In the genomic region with DNA sequence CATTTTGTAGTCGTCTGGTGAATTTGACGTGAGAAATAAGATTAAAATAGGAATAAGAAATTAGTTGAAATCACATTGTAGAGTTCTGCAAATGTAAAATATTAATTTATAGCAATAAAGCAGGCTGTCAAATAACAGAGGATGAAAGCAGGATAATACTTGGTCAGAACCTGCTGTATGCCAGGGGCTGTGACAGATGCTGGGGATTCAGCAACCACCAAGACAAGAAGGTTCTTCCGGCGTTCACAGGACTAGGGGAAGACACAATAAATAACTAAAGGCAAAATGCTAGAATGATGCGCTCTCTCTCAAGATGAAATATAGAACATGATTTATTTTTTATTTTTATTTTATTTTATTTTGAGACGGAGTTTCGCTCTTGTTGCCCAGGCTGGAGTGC, we compare ENCODE assay signal across 8 cellular contexts. TPM values are rescaled to one million over a fixed set of nuclear protein-coding genes. Genes with fewer than 3 reads are reported as not detected.
A peak's percentile ranks its signal among the peaks of the same experiment; 100 is the strongest.
DNase-seq lines count a peak whose midpoint lies in the region; ATAC-seq, FAIRE-seq and TF ChIP-seq lines count a peak whose summit lies in the region.

No MANE protein-coding gene starts in this region.

- H2AFZ ChIP-seq in mesenchymal stem cell (ENCODE audit: low read depth, low read length), result no peak overlapping the region

- H2BK5ac ChIP-seq in mesenchymal stem cell (ENCODE audit: low read depth, low read length, poor library complexity, severe bottlenecking), result no peak overlapping the region

- H3K23ac ChIP-seq in mesenchymal stem cell (ENCODE audit: low read length in 2 of 2), result no peak overlapping the region

- H2BK120ac ChIP-seq in mesenchymal stem cell (ENCODE audit: low read depth, low read length), result no peak overlapping the region

- H2BK15ac ChIP-seq in mesenchymal stem cell (ENCODE audit: low read depth, poor library complexity, severe bottlenecking), result no peak overlapping the region

- no peak overlapping the region for H3K4ac ChIP-seq in mesenchymal stem cell (ENCODE audit: low read depth in 1 of 2, low read length in 2 of 2)

- in situ Hi-C loops in astrocyte of the spinal cord (cut with HindIII; ENCODE audit: low sequenced_read_pairs), result no loop called here

- TSS peak; percentile 97 for BruUV-seq in A673 (replicated peaks; lab: Mats Ljungman, UMichigan)

- no peak for TF ChIP-seq POLR2A in GM12891 (IDR thresholded peaks at IDR 0.05; ENCODE audit: low read depth, low read length)

- H2AK5ac ChIP-seq in mesenchymal stem cell (ENCODE audit: low read length, severe bottlenecking), result no peak overlapping the region

- H3K27ac ChIP-seq in A673 (ENCODE audit: low read depth, low read length, poor library complexity, severe bottlenecking) (peak overlapping the region; percentile 74), mesenchymal stem cell (ENCODE audit: low read length, poor library complexity, severe bottlenecking) (no peak overlapping the region)

- intact Hi-C loops in A673 (cut with micrococcal nuclease; ENCODE audit: unreplicated experiment), result no loop called here

- no peak overlapping the region for H3K18ac ChIP-seq in mesenchymal stem cell (ENCODE audit: low read depth in 1 of 2, low read length in 2 of 2)

- ATAC-seq in GM19023 (IDR thresholded peaks at IDR 0.05; ENCODE audit: unreplicated experiment), result no peak

- POLR2A ChIA-PET in A673 (lab: Charles Lee; ENCODE audit: low non-redundant PET), result no interaction called here

- H3K36me3 ChIP-seq in A673 (ENCODE audit: insufficient read depth, low read length, poor library complexity, severe bottlenecking) (no peaks in the 10 kb centered on the region), mesenchymal stem cell (ENCODE audit: control insufficient read depth in 1 of 2, insufficient read depth in 2 of 2, low read depth in 1 of 2, low read length in 2 of 2) (no peaks in the 10 kb centered on the region)

- CTCF ChIA-PET in A673 (lab: Charles Lee), result no interaction called here

- H3K9ac ChIP-seq in mesenchymal stem cell (ENCODE audit: low read length), result peak overlapping the region; percentile 93

- FAIRE-seq in GM12891 (lab: Jason Lieb, UNC) (no peak), RCC 7860 (lab: Jason Lieb, UNC) (no peak)

- H3K4me2 ChIP-seq in mesenchymal stem cell (ENCODE audit: low read length, poor library complexity, severe bottlenecking), result no peak overlapping the region

- no peaks in the 10 kb centered on the region for H3K79me1 ChIP-seq in mesenchymal stem cell (replicated peaks; ENCODE audit: low read length, poor library complexity, severe bottlenecking)

- TF ChIP-seq CTCF in A673 (conservative IDR thresholded peaks at IDR 0.05; ENCODE audit: low read depth, low read length), result no peak
- no peak for TF ChIP-seq CTCF in HFF-Myc (IDR thresholded peaks at IDR 0.05; ENCODE audit: low read depth, low read length, missing control alignments)
- TF ChIP-seq CTCF in astrocyte of the spinal cord (IDR thresholded peaks at IDR 0.05; ENCODE audit: low read depth, low read length), result no peak

- H2BK12ac ChIP-seq in mesenchymal stem cell (ENCODE audit: low read length in 2 of 2), result no peak overlapping the region

- no peak overlapping the region for H3K14ac ChIP-seq in mesenchymal stem cell (ENCODE audit: low read length in 2 of 2)

- H4K8ac ChIP-seq in mesenchymal stem cell (ENCODE audit: low read length), result no peak overlapping the region

- no peaks in the 10 kb centered on the region for H3K9me3 ChIP-seq in A673 (ENCODE audit: low read depth, low read length, poor library complexity, severe bottlenecking)
- H3K9me3 ChIP-seq in mesenchymal stem cell (ENCODE audit: control insufficient read depth, low read length), result no peaks in the 10 kb centered on the region

- DNase-seq in A673 (ENCODE audit: low spot score), result no peak
- DNase-seq in HFF-Myc (ENCODE audit: extremely low read depth, low read depth), result no peak
- no peak for DNase-seq in astrocyte of the spinal cord (ENCODE audit: low read depth, low spot score)
- no peak for DNase-seq in mesenchymal stem cell
- no peak for DNase-seq in GM12891 (ENCODE audit: insufficient read length, low spot score)
- DNase-seq in cerebellum (ENCODE audit: low spot score), result no peak
- no peak for DNase-seq in RCC 7860 (ENCODE audit: low spot score)

- H4K91ac ChIP-seq in mesenchymal stem cell (ENCODE audit: low read length), result no peak overlapping the region

- H3K4me3 ChIP-seq in A673 (ENCODE audit: low read depth, low read length, poor library complexity, severe bottlenecking) (peak overlapping the region; percentile 58), HFF-Myc (replicated peaks; ENCODE audit: low read depth, low read length) (peak overlapping the region; percentile 46), astrocyte of the spinal cord (ENCODE audit: low read depth, low read length) (peak overlapping the region; percentile 54), mesenchymal stem cell (ENCODE audit: insufficient read depth in 1 of 2, low read depth in 1 of 2, low read length in 2 of 2) (peak overlapping the region in 1 of 2 experiments; percentile 82)

- no peaks in the 10 kb centered on the region for H3K27me3 ChIP-seq in A673 (replicated peaks; ENCODE audit: insufficient read depth, low read depth, low read length, poor library complexity)
- no peaks in the 10 kb centered on the region for H3K27me3 ChIP-seq in mesenchymal stem cell (ENCODE audit: control insufficient read depth in 1 of 2, insufficient read depth in 1 of 2, low read length in 2 of 2)

- 97% methylated on average over 4 of the region's 7 CpGs for whole genome bisulfite sequencing in mesenchymal stem cell

- H3K4me1 ChIP-seq in A673 (ENCODE audit: insufficient read depth, low read length, poor library complexity, severe bottlenecking), result no peaks in the 10 kb centered on the region
- peaks cover 2% of the 10 kb centered on the region for H3K4me1 ChIP-seq in mesenchymal stem cell (ENCODE audit: control insufficient read depth, insufficient read depth, low read depth, low read length)

TF ChIP-seq in GM12891, 5 proteins besides CTCF, POLR2A, EP300 and RAD21:
- TF ChIP-seq POLR2AphosphoS5 (IDR thresholded peaks at IDR 0.05; ENCODE audit: low read depth, low read length) (no peak), SPI1 (IDR thresholded peaks at IDR 0.05; ENCODE audit: low read depth, low read length) (no peak), POU2F2 (IDR thresholded peaks at IDR 0.05; ENCODE audit: low read depth, low read length) (no peak), TAF1 (IDR thresholded peaks at IDR 0.05; ENCODE audit: low read depth, low read length) (no peak), PAX5 (IDR thresholded peaks at IDR 0.05; ENCODE audit: insufficient read depth, low read length, severe bottlenecking) (no peak)

RNA-seq across cellular contexts. Expression of a gene that starts 6.8 kb away (rescaled TPM):
- total RNA-seq in A673 (2021) (352 and 358 TPM in 2 replicates), cerebellum (80.4 TPM)
- 232 TPM for polyA plus RNA-seq in mesenchymal stem cell (2013, experiment 1 of 2)
- polyA plus RNA-seq in mesenchymal stem cell (2013, experiment 2 of 2), result 236 TPM
- 566 TPM for polyA plus RNA-seq in GM12891 (2012; ENCODE audit: low read depth, missing spikeins)

RNA-seq across cellular contexts. Expression of a gene that starts 14.0 kb away (rescaled TPM):
- total RNA-seq in A673 (2021) (1.4 and 1.8 TPM in 2 replicates), cerebellum (not detected)
- polyA plus RNA-seq in mesenchymal stem cell (2013, experiment 1 of 2), result 0.08 TPM
- 0.14 TPM for polyA plus RNA-seq in mesenchymal stem cell (2013, experiment 2 of 2)
- polyA plus RNA-seq in GM12891 (2012; ENCODE audit: low read depth, missing spikeins), result 3.9 TPM
